ENCODE assay signal across 28 cellular contexts in the genomic region with DNA sequence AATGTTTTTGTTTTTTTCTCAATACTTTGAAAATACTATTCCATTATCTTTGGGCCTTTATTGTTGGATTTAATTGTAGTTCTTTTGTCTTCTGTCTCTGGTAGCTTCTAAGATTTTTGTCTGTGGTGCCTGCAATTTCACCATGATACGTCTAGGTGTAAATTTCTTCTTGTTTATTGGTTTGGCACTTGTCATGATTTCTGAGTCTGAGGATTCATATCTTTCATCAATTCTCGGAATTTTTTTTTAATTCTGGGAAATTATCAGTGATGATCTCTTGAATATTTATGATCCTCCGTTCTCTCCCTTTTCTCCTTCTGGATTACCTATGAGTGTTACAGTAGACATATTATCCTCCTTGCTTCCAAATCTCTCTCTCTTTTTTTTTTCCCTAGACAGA.
"Had no signal": no experiment of that assay in that cellular context is flagged by ENCODE, and none has a peak within 500 bp of the region (broad histone marks: within the 10 kb centered on the region; RNA-seq: fewer than 3 reads in every experiment).

No MANE protein-coding gene starts in this region.

- H3K4me3 Mint-ChIP-seq: stimulated activated memory B cell treated with anti-CD40 and anti-IgM and Interleukin-4, amounts not matched to agents 10 μg/mL and 1 μg/mL and 100 μg/mL, for 72 hours; stimulated activated naive B cell treated with anti-CD40 and anti-IgM and Interleukin-4, amounts not matched to agents 10 μg/mL and 1 μg/mL and 100 μg/mL, for 72 hours; stimulated activated naive CD8-positive, alpha-beta T cell treated with anti-CD3 and anti-CD28 coated beads, Interleukin-15, amount 100 ng/mL, for 72 hours; stimulated activated naive CD8-positive, alpha-beta T cell treated with anti-CD3 and anti-CD28 coated beads, Interleukin-15, Interleukin-2, amounts not matched to agents 100 ng/mL and 50 ng/mL, for 24 hours; type B pancreatic cell had no signal

- H3K4me1 ChIP-seq: suprapubic skin, testis, thyroid gland, tibial nerve, uterus, vagina had no signal

- H3K27ac Mint-ChIP-seq: stimulated activated memory B cell treated with anti-CD40 and anti-IgM and Interleukin-4, amounts not matched to agents 10 μg/mL and 1 μg/mL and 100 μg/mL, for 72 hours; stimulated activated naive B cell treated with anti-CD40 and anti-IgM and Interleukin-4, amounts not matched to agents 10 μg/mL and 1 μg/mL and 100 μg/mL, for 72 hours; stimulated activated naive CD8-positive, alpha-beta T cell treated with anti-CD3 and anti-CD28 coated beads, Interleukin-15, amount 100 ng/mL, for 72 hours; stimulated activated naive CD8-positive, alpha-beta T cell treated with anti-CD3 and anti-CD28 coated beads, Interleukin-15, Interleukin-2, amounts not matched to agents 100 ng/mL and 50 ng/mL, for 24 hours; type B pancreatic cell had no signal

- H3K27ac ChIP-seq: stomach, suprapubic skin, testis, thoracic aorta, thyroid gland, tibial artery, tibial nerve, transverse colon, upper lobe of left lung, upper lobe of right lung, uterus, vagina had no signal

- H3K27me3 Mint-ChIP-seq: stimulated activated memory B cell treated with anti-CD40 and anti-IgM and Interleukin-4, amounts not matched to agents 10 μg/mL and 1 μg/mL and 100 μg/mL, for 72 hours; stimulated activated naive CD8-positive, alpha-beta T cell treated with anti-CD3 and anti-CD28 coated beads, Interleukin-15, amount 100 ng/mL, for 72 hours; stimulated activated naive CD8-positive, alpha-beta T cell treated with anti-CD3 and anti-CD28 coated beads, Interleukin-15, Interleukin-2, amounts not matched to agents 100 ng/mL and 50 ng/mL, for 24 hours had no signal

- H3K36me3 Mint-ChIP-seq: stimulated activated memory B cell treated with anti-CD40 and anti-IgM and Interleukin-4, amounts not matched to agents 10 μg/mL and 1 μg/mL and 100 μg/mL, for 72 hours; stimulated activated naive B cell treated with anti-CD40 and anti-IgM and Interleukin-4, amounts not matched to agents 10 μg/mL and 1 μg/mL and 100 μg/mL, for 72 hours had no signal

- H3K9me3 ChIP-seq: stomach, suprapubic skin, testis, thoracic aorta, thyroid gland, tibial artery, transverse colon, upper lobe of left lung, upper lobe of right lung, uterus, vagina had no signal

- H3K4me3 ChIP-seq: stomach, suprapubic skin, testis, thoracic aorta, thyroid gland, tibial artery, tibial nerve, transverse colon, upper lobe of left lung, upper lobe of right lung, uterus, vagina had no signal

- ATAC-seq: stimulated activated memory B cell treated with anti-CD40 and anti-IgM and Interleukin-4, amounts not matched to agents 10 μg/mL and 1 μg/mL and 100 μg/mL, for 72 hours; stimulated activated naive B cell treated with anti-CD40 and anti-IgM and Interleukin-4, amounts not matched to agents 10 μg/mL and 1 μg/mL and 100 μg/mL, for 72 hours; stimulated activated naive CD8-positive, alpha-beta T cell treated with anti-CD3 and anti-CD28 coated beads, Interleukin-15, amount 100 ng/mL, for 72 hours; stimulated activated naive CD8-positive, alpha-beta T cell treated with anti-CD3 and anti-CD28 coated beads, Interleukin-15, Interleukin-2, amounts not matched to agents 100 U/mL and 50 U/mL, for 24 hours; upper lobe of right lung had no signal

- H3K36me3 ChIP-seq: stomach, suprapubic skin, thoracic aorta, thyroid gland, tibial artery, tibial nerve, transverse colon, upper lobe of left lung, upper lobe of right lung, uterus, vagina had no signal

- H3K9me3 Mint-ChIP-seq: stimulated activated memory B cell treated with anti-CD40 and anti-IgM and Interleukin-4, amounts not matched to agents 10 μg/mL and 1 μg/mL and 100 μg/mL, for 72 hours; stimulated activated naive B cell treated with anti-CD40 and anti-IgM and Interleukin-4, amounts not matched to agents 10 μg/mL and 1 μg/mL and 100 μg/mL, for 72 hours; stimulated activated naive CD8-positive, alpha-beta T cell treated with anti-CD3 and anti-CD28 coated beads, Interleukin-15, amount 100 ng/mL, for 72 hours; stimulated activated naive CD8-positive, alpha-beta T cell treated with anti-CD3 and anti-CD28 coated beads, Interleukin-15, Interleukin-2, amounts not matched to agents 100 ng/mL and 50 ng/mL, for 24 hours had no signal

- FAIRE-seq: urothelium cell line had no signal

- H3K4me1 Mint-ChIP-seq: stimulated activated naive B cell treated with anti-CD40 and anti-IgM and Interleukin-4, amounts not matched to agents 10 μg/mL and 1 μg/mL and 100 μg/mL, for 72 hours; stimulated activated naive CD8-positive, alpha-beta T cell treated with anti-CD3 and anti-CD28 coated beads, Interleukin-15, amount 100 ng/mL, for 72 hours had no signal

- DNase-seq: stimulated activated CD4-positive, alpha-beta T cell treated with anti-CD3 and anti-CD28 coated beads, Interleukin-2, amount 100 ng/mL, for 48 hours; stimulated activated CD4-positive, alpha-beta T cell treated with anti-CD3 and anti-CD28 coated beads, Interleukin-4, amount 100 ng/mL, for 1 hour; stimulated activated CD4-positive, alpha-beta T cell treated with anti-CD3 and anti-CD28 coated beads, Interleukin-4, amount 100 ng/mL, for 24 hours; stimulated activated CD4-positive, alpha-beta T cell treated with anti-CD3 and anti-CD28 coated beads, Interleukin-4, amount 100 ng/mL, for 4 hours; stimulated activated CD8-positive, alpha-beta memory T cell treated with anti-CD3 and anti-CD28 coated beads, Interleukin-4, amount 100 ng/mL, for 48 hours; stimulated activated naive B cell treated with anti-CD40 and anti-IgM and Interleukin-4, amounts not matched to agents 10 μg/mL and 1 μg/mL and 100 μg/mL, for 72 hours; stimulated activated naive CD4-positive, alpha-beta T cell; stimulated activated naive CD4-positive, alpha-beta T cell treated with Interleukin-2 at 50 U/mL for 16 hours; stimulated activated naive CD8-positive, alpha-beta T cell treated with anti-CD3 and anti-CD28 coated beads, Interleukin-15, amount 100 ng/mL, for 72 hours; stimulated activated naive CD8-positive, alpha-beta T cell treated with anti-CD3 and anti-CD28 coated beads, Interleukin-15, Interleukin-2, amounts not matched to agents 100 U/mL and 50 U/mL, for 24 hours; stomach; substantia nigra; testis; thyroid gland; tibial artery; transverse colon; trophoblast cell; upper lobe of left lung; upper lobe of right lung; uterus had no signal

- H3K27me3 ChIP-seq: stomach, suprapubic skin, testis, thyroid gland, tibial artery, tibial nerve, transverse colon, upper lobe of left lung, upper lobe of right lung, uterus, vagina had no signal
